ENCODE assay signal across 11 cellular contexts in genomic region chr1:107474877-107475612, GRCh38.
DNase-seq lines count a peak whose midpoint lies in the region; ATAC-seq lines count a peak whose summit lies in the region.
"Had no signal": no experiment of that assay in that cellular context is flagged by ENCODE, and none has a peak within 500 bp of the region (broad histone marks: within the 10 kb centered on the region; RNA-seq: fewer than 3 reads in every experiment).

No MANE protein-coding gene starts in this region.

- H3K9me3 Mint-ChIP-seq in activated CD8-positive, alpha-beta memory T cell treated with anti-CD3 and anti-CD28 coated beads, Interleukin-2, amount 10 ng/mL, durations not matched to agents 7 days and 5 days (ENCODE audit: low read depth): no peaks in the 10 kb centered on the region
- no peaks in the 10 kb centered on the region for H3K9me3 Mint-ChIP-seq in stimulated activated naive B cell treated with anti-CD40 and anti-IgM and Interleukin-4, amounts not matched to agents 10 μg/mL and 1 μg/mL and 100 μg/mL, for 72 hours

- peaks cover 31% of the 10 kb centered on the region for H3K27me3 Mint-ChIP-seq in activated CD8-positive, alpha-beta memory T cell treated with anti-CD3 and anti-CD28 coated beads, Interleukin-2, amount 10 ng/mL, durations not matched to agents 7 days and 5 days
- H3K27me3 Mint-ChIP-seq in stimulated activated naive B cell treated with anti-CD40 and anti-IgM and Interleukin-4, amounts not matched to agents 10 μg/mL and 1 μg/mL and 100 μg/mL, for 72 hours: no peaks in the 10 kb centered on the region

- no peaks in the 10 kb centered on the region for H3K36me3 Mint-ChIP-seq in activated CD8-positive, alpha-beta memory T cell treated with anti-CD3 and anti-CD28 coated beads, Interleukin-2, amount 10 ng/mL, durations not matched to agents 7 days and 5 days
- H3K36me3 Mint-ChIP-seq in stimulated activated naive B cell treated with anti-CD40 and anti-IgM and Interleukin-4, amounts not matched to agents 10 μg/mL and 1 μg/mL and 100 μg/mL, for 72 hours: no peaks in the 10 kb centered on the region

- H3K4me1 Mint-ChIP-seq in activated CD8-positive, alpha-beta memory T cell treated with anti-CD3 and anti-CD28 coated beads, Interleukin-2, amount 10 ng/mL, durations not matched to agents 7 days and 5 days: peaks cover 8% of the 10 kb centered on the region
- peaks cover 18 to 20% of the 10 kb centered on the region in 2 donors for H3K4me1 Mint-ChIP-seq in stimulated activated naive B cell treated with anti-CD40 and anti-IgM and Interleukin-4, amounts not matched to agents 10 μg/mL and 1 μg/mL and 100 μg/mL, for 72 hours

- no peak overlapping the region for H3K4me3 Mint-ChIP-seq in activated CD8-positive, alpha-beta memory T cell treated with anti-CD3 and anti-CD28 coated beads, Interleukin-2, amount 10 ng/mL, durations not matched to agents 7 days and 5 days
- H3K4me3 Mint-ChIP-seq in stimulated activated naive B cell treated with anti-CD40 and anti-IgM and Interleukin-4, amounts not matched to agents 10 μg/mL and 1 μg/mL and 100 μg/mL, for 72 hours: no peak overlapping the region

- peak; percentile 47 for ATAC-seq in activated CD8-positive, alpha-beta memory T cell treated with anti-CD3 and anti-CD28 coated beads, Interleukin-2, amount 10 ng/mL, durations not matched to agents 7 days and 5 days
- ATAC-seq in HG02642 (IDR thresholded peaks at IDR 0.05; ENCODE audit: poor library complexity, unreplicated experiment) (peak; percentile 80), HG03565 (IDR thresholded peaks at IDR 0.05; ENCODE audit: unreplicated experiment) (peak; percentile 79)
- peak; percentile 55 to 78 for ATAC-seq in stimulated activated naive B cell treated with anti-CD40 and anti-IgM and Interleukin-4, amounts not matched to agents 10 μg/mL and 1 μg/mL and 100 μg/mL, for 72 hours (replicated peaks)
- ATAC-seq: A549, left lung, right cardiac atrium had no signal

- CTCF ChIA-PET in activated CD8-positive, alpha-beta memory T cell treated with anti-CD3 and anti-CD28 coated beads, Interleukin-2, amount 10 ng/mL, durations not matched to agents 7 days and 5 days (lab: Charles Lee): no interaction called here

- no peak for DNase-seq in activated CD8-positive, alpha-beta memory T cell treated with anti-CD3 and anti-CD28 coated beads, Interleukin-2, amount 10 ng/mL, durations not matched to agents 7 days and 5 days
- DNase-seq in activated CD8-positive, alpha-beta memory T cell treated with anti-CD3 and anti-CD28 coated beads, Interleukin-2, amount 50 U/mL, for 4 hours: no peak
- no peak for DNase-seq in stimulated activated naive B cell treated with anti-CD40 and anti-IgM and Interleukin-4, amounts not matched to agents 10 μg/mL and 1 μg/mL and 100 μg/mL, for 72 hours
- DNase-seq in SK-N-DZ (ENCODE audit: low spot score) (no peak), DMS53 treated with DMSO at 0.1 percent for 48 hours (lab: John Stamatoyannopoulos, UW; ENCODE audit: unreplicated experiment) (no peak), AG08396 (ENCODE audit: low spot score) (no peak)
- DNase-seq: left lung, right cardiac atrium had no signal

- no peak overlapping the region for H3K27ac Mint-ChIP-seq in activated CD8-positive, alpha-beta memory T cell treated with anti-CD3 and anti-CD28 coated beads, Interleukin-2, amount 10 ng/mL, durations not matched to agents 7 days and 5 days
- no peak overlapping the region for H3K27ac Mint-ChIP-seq in stimulated activated naive B cell treated with anti-CD40 and anti-IgM and Interleukin-4, amounts not matched to agents 10 μg/mL and 1 μg/mL and 100 μg/mL, for 72 hours
